Comparison of ENCODE assay signal across 9 cellular contexts in the genomic region with DNA sequence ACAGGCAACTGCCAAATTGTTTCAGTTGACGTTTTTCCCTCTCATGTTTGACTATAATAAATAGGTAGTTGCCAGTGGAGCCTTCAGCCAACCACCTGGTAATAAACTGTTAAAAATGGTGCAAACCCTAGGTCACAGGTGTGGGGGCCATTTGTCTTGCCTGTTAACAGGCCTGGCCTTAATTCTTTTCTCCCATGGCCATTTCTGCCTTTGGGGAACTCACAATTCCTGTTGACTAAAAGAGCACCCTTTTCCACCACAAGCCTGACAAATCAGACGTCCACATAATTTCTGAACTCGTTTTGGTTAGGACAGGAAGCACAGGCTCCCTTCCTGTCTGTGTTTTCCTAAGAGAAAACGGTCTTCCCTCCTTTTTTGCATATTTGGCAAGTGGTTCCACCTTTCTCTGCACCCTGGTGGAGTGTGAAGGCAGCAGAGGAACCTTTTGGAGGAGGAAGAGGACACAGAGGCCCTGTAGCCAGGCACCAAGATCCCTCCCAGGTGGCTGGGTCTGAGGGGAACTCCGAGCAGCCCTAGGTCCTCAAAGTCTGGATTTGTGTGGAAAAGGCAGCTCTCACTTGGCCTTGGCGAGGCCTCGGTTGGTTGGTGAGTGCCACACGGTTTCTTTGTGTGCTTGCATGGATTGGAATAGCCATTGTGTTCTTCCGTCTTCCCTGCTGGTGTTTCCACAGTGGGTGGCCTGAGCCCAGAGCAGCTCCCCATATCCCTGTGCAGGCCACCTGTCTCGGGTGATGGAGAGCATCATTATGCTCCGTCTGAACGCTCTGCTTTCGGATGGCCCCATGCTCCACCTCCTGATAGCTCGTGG. TPM values are rescaled to one million over a fixed set of nuclear protein-coding genes. Genes with fewer than 3 reads are reported as not detected.
DNase-seq lines count a peak whose midpoint lies in the region; ATAC-seq and TF ChIP-seq lines count a peak whose summit lies in the region.
"Had no signal": no experiment of that assay in that cellular context is flagged by ENCODE, and none has a peak within 500 bp of the region (broad histone marks: within the 10 kb centered on the region; RNA-seq: fewer than 3 reads in every experiment).

No MANE protein-coding gene starts in this region.

- H3F3A ChIP-seq in GM23248 (ENCODE audit: insufficient read depth) (no peaks in the 10 kb centered on the region), SK-N-SH (replicated peaks; ENCODE audit: insufficient read depth) (no peaks in the 10 kb centered on the region)

- POLR2A ChIA-PET in SK-N-SH (lab: Yijun Ruan, JAX), result no interaction called here

- H3K36me3 ChIP-seq in mucosa of rectum (ENCODE audit: control insufficient read depth in 2 of 2, insufficient read depth in 2 of 2, low read length in 2 of 2) (no peaks in the 10 kb centered on the region), GM23248 (ENCODE audit: low read depth) (no peaks in the 10 kb centered on the region), SK-N-SH (replicated peaks in 1 of 2; ENCODE audit: control insufficient read depth in 1 of 2, insufficient read depth in 2 of 2, low read length in 1 of 2) (no peaks in the 10 kb centered on the region), aorta (ENCODE audit: control insufficient read depth in 1 of 2, insufficient read depth in 2 of 2, low read length in 1 of 2) (no peaks in the 10 kb centered on the region)
- H3K36me3 ChIP-seq: prostate gland had no signal

- no peak overlapping the region for H2AFZ ChIP-seq in GM23248
- no peak overlapping the region for H2AFZ ChIP-seq in SK-N-SH (ENCODE audit: low read depth)

- no peak for TF ChIP-seq EP300 in SK-N-SH (IDR thresholded peaks at IDR 0.05; ENCODE audit: borderline replicate concordance in 1 of 2, low read depth in 1 of 2, low read length in 1 of 2)

- peaks cover 31% of the 10 kb centered on the region for H3K4me1 Mint-ChIP-seq in activated CD4-positive, alpha-beta T cell treated with anti-CD3 and anti-CD28 coated beads, Interleukin-2, amount 10 ng/mL, durations not matched to agents 24 days and 14 days

- no peak for TF ChIP-seq RAD21 in SK-N-SH (IDR thresholded peaks at IDR 0.05; ENCODE audit: low read length)

- DNase-seq in Daoy (ENCODE audit: low read depth) (peak; percentile 29), GM23248 (no peak), SK-N-SH (no peak), NCI-H1694 treated with DMSO at 0.1 percent for 48 hours (lab: John Stamatoyannopoulos, UW) (no peak), aorta (no peak)
- DNase-seq in activated CD4-positive, alpha-beta T cell treated with anti-CD3 and anti-CD28 coated beads, Interleukin-2, amount 10 ng/mL, durations not matched to agents 24 days and 14 days, result peak; percentile 80

- TF ChIP-seq CTCF in SK-N-SH (IDR thresholded peaks at IDR 0.05), result no peak

- H3K27me3 ChIP-seq in mucosa of rectum (ENCODE audit: control insufficient read depth in 2 of 2, insufficient read depth in 2 of 2, low read length in 2 of 2) (peaks cover 5 to 13% of the 10 kb centered on the region in 2 donors), GM23248 (replicated peaks; ENCODE audit: insufficient read depth) (peaks cover 79% of the 10 kb centered on the region), SK-N-SH (ENCODE audit: insufficient read depth) (peaks cover 13% of the 10 kb centered on the region), aorta (ENCODE audit: control insufficient read depth in 1 of 2, insufficient read depth in 2 of 2, low read length in 1 of 2) (no peaks in the 10 kb centered on the region)

- no peaks in the 10 kb centered on the region for H3K9me3 Mint-ChIP-seq in activated CD4-positive, alpha-beta T cell treated with anti-CD3 and anti-CD28 coated beads, Interleukin-2, amount 10 ng/mL, durations not matched to agents 24 days and 14 days

- H3K79me2 ChIP-seq in GM23248 (ENCODE audit: insufficient read depth), result no peaks in the 10 kb centered on the region
- H3K79me2 ChIP-seq in SK-N-SH (ENCODE audit: insufficient read depth), result no peaks in the 10 kb centered on the region

- CTCF ChIA-PET in SK-N-SH (lab: Yijun Ruan, JAX), result no interaction called here

- H3K4me1 ChIP-seq in mucosa of rectum (ENCODE audit: control insufficient read depth in 2 of 2, insufficient read depth in 2 of 2, low read length in 2 of 2) (peaks cover 0 to 2% of the 10 kb centered on the region in 2 donors), GM23248 (ENCODE audit: insufficient read depth) (no peaks in the 10 kb centered on the region), SK-N-SH (ENCODE audit: control insufficient read depth in 1 of 2, insufficient read depth in 2 of 2, low read depth in 1 of 2, low read length in 1 of 2) (peaks cover 0 to 3% of the 10 kb centered on the region in 2 experiments; a peak in 1 of 4 replicates), aorta (ENCODE audit: control insufficient read depth in 1 of 2, insufficient read depth in 2 of 2, low read length in 2 of 2) (no peaks in the 10 kb centered on the region)
- H3K4me1 ChIP-seq: prostate gland had no signal

- H3K27ac Mint-ChIP-seq in activated CD4-positive, alpha-beta T cell treated with anti-CD3 and anti-CD28 coated beads, Interleukin-2, amount 10 ng/mL, durations not matched to agents 24 days and 14 days, result peak overlapping the region; percentile 95

- no peaks in the 10 kb centered on the region for H3K9me2 ChIP-seq in GM23248 (ENCODE audit: insufficient read depth)
- no peaks in the 10 kb centered on the region for H3K9me2 ChIP-seq in SK-N-SH

- no peaks in the 10 kb centered on the region for H3K27me3 Mint-ChIP-seq in activated CD4-positive, alpha-beta T cell treated with anti-CD3 and anti-CD28 coated beads, Interleukin-2, amount 10 ng/mL, durations not matched to agents 24 days and 14 days

- H3K4me2 ChIP-seq in GM23248 (ENCODE audit: unreplicated experiment), result no peak overlapping the region
- H3K4me2 ChIP-seq in SK-N-SH, result no peak overlapping the region

- H3K4me3 ChIP-seq in mucosa of rectum (ENCODE audit: low read length in 2 of 2), result peak overlapping the region; percentile 45 to 79
- no peak overlapping the region for H3K4me3 ChIP-seq in GM23248
- no peak overlapping the region for H3K4me3 ChIP-seq in SK-N-SH (ENCODE audit: low read depth in 2 of 2, low read length in 1 of 2)
- no peak overlapping the region for H3K4me3 ChIP-seq in aorta (ENCODE audit: low read length in 2 of 2)
- H3K4me3 ChIP-seq: prostate gland had no signal

- 19 to 24% methylated on average over 14 of the region's 14 CpGs for WGBS in GM23248 (ENCODE audit: low coverage in 1 of 2, low lambda C conversion rate in 2 of 2, missing lambda C conversion rate in 2 of 2), 2 experiments
- 23% methylated on average over 14 of the region's 14 CpGs for WGBS in SK-N-SH (ENCODE audit: low lambda C conversion rate)
- 52 to 56% methylated on average over 14 of the region's 14 CpGs for WGBS in aorta, 2 donors

- peaks cover 81% of the 10 kb centered on the region for H3K36me3 Mint-ChIP-seq in activated CD4-positive, alpha-beta T cell treated with anti-CD3 and anti-CD28 coated beads, Interleukin-2, amount 10 ng/mL, durations not matched to agents 24 days and 14 days (ENCODE audit: low read depth)

- H3K9ac ChIP-seq in mucosa of rectum (ENCODE audit: low read depth in 1 of 2, low read length in 2 of 2), result peak overlapping the region; percentile 53 to 68
- no peak overlapping the region for H3K9ac ChIP-seq in GM23248
- no peak overlapping the region for H3K9ac ChIP-seq in SK-N-SH

- H3K4me3 Mint-ChIP-seq in activated CD4-positive, alpha-beta T cell treated with anti-CD3 and anti-CD28 coated beads, Interleukin-2, amount 10 ng/mL, durations not matched to agents 24 days and 14 days, result peak overlapping the region; percentile 95

- ATAC-seq in HG02642 (IDR thresholded peaks at IDR 0.05; ENCODE audit: poor library complexity, unreplicated experiment) (peak; percentile 23), aorta (ENCODE audit: low FRiP score) (no peak)

- in situ Hi-C loops in GM23248 (cut with MboI), result no loop called here

- H4K20me1 ChIP-seq in GM23248 (ENCODE audit: insufficient read depth) (no peaks in the 10 kb centered on the region), SK-N-SH (ENCODE audit: insufficient read depth) (no peaks in the 10 kb centered on the region)

- intact Hi-C loops in activated CD4-positive, alpha-beta T cell treated with anti-CD3 and anti-CD28 coated beads, Interleukin-2, amount 10 ng/mL, durations not matched to agents 24 days and 14 days (cut with micrococcal nuclease), result loop anchor here (1.0 kb wide), 5 partner anchors 9 to 102 kb away; no protein-coding TSS in a partner anchor
- intact Hi-C loops in aorta (cut with DNase I), result no loop called here

- H3K27ac ChIP-seq in mucosa of rectum (ENCODE audit: low read depth in 2 of 2, low read length in 2 of 2), result peak overlapping the region; percentile 56 to 58
- no peak overlapping the region for H3K27ac ChIP-seq in GM23248
- no peak overlapping the region for H3K27ac ChIP-seq in SK-N-SH (ENCODE audit: low read depth in 2 of 2, low read length in 1 of 2)
- H3K27ac ChIP-seq in aorta (ENCODE audit: low read depth in 1 of 2, low read length in 2 of 2), result no peak overlapping the region
- H3K27ac ChIP-seq: prostate gland had no signal

- H3K9me3 ChIP-seq in mucosa of rectum (ENCODE audit: control insufficient read depth in 2 of 2, low read length in 2 of 2) (no peaks in the 10 kb centered on the region), GM23248 (ENCODE audit: low read depth) (no peaks in the 10 kb centered on the region), SK-N-SH (peaks cover 4% of the 10 kb centered on the region; the same call in 1 of the 2 replicates), aorta (ENCODE audit: control insufficient read depth, low read length) (no peaks in the 10 kb centered on the region)
- H3K9me3 ChIP-seq: prostate gland had no signal

TF ChIP-seq in SK-N-SH, 30 proteins besides CTCF, POLR2A, EP300 and RAD21 (continues in another document):
- no peak for TF ChIP-seq MAX (IDR thresholded peaks at IDR 0.05; ENCODE audit: low read depth)
- TF ChIP-seq NFIC (IDR thresholded peaks at IDR 0.05; ENCODE audit: borderline replicate concordance), result no peak
- TF ChIP-seq NRF1 (IDR thresholded peaks at IDR 0.05; ENCODE audit: low read depth, low read length), result no peak
- TF ChIP-seq CHD2 (IDR thresholded peaks at IDR 0.05; ENCODE audit: low read length, partially characterized antibody), result no peak

RNA-seq across cellular contexts. Expression of gene IKZF1, which starts 4.0 kb away (rescaled TPM):
- total RNA-seq in Daoy (2014; rRNA removed; shearing (Covaris generic)), result 4.2 and 5.2 TPM in 2 replicates
- total RNA-seq in activated CD4-positive, alpha-beta T cell treated with anti-CD3 and anti-CD28 coated beads, Interleukin-2, amount 10 ng/mL, durations not matched to agents 24 days and 14 days, result 282 and 292 TPM in 2 replicates
- not detected in 2 replicates for total RNA-seq in GM23248 (2014; rRNA removed; shearing (Covaris generic))
- polyA plus RNA-seq in GM23248 (2016; fragmentation: Nextera tagmentation; extraction: Ambion mirVana), result 0.06 TPM in 1 of 2 replicates, not detected in the other
- polyA plus RNA-seq in SK-N-SH (2012; rRNA removed), result not detected in 2 replicates
- not detected in 2 replicates for polyA plus RNA-seq in SK-N-SH (2012; cell fraction: cytosol; rRNA removed)
- not detected in 2 replicates for polyA plus RNA-seq in SK-N-SH (2012; cell fraction: nucleus; rRNA removed)
- total RNA-seq in aorta, result 10 to 100 TPM; 13.5 to 24.4 TPM
- 1 to 10 TPM; 2.5 to 5.9 TPM for polyA plus RNA-seq in aorta

Comparison
In these comparisons a context has a peak if more than half of its experiments do, and no peak if none do; other contexts are left out.
1. DNase-seq: peak in Daoy (single experiment) and activated CD4-positive, alpha-beta T cell treated with anti-CD3 and anti-CD28 coated beads, Interleukin-2, amount 10 ng/mL, durations not matched to agents 24 days and 14 days (single experiment); none in GM23248 (single experiment), SK-N-SH (single experiment), NCI-H1694 treated with DMSO at 0.1 percent for 48 hours (single experiment) and aorta (0 of 2).
2. H3K27ac ChIP-seq: peak in mucosa of rectum (2 of 2); none in GM23248 (single experiment), SK-N-SH (0 of 2) and aorta (0 of 2).
3. H3K4me3 ChIP-seq: peak in mucosa of rectum (2 of 2); none in GM23248 (single experiment), SK-N-SH (0 of 2) and aorta (0 of 2).
4. H3K9ac ChIP-seq: peak in mucosa of rectum (2 of 2); none in GM23248 (single experiment) and SK-N-SH (single experiment).
5. RNA of gene IKZF1, which starts 4.0 kb away (total RNA-seq): 282 to 292 TPM in activated CD4-positive, alpha-beta T cell treated with anti-CD3 and anti-CD28 coated beads, Interleukin-2, amount 10 ng/mL, durations not matched to agents 24 days and 14 days; 13.5 to 24.4 TPM in aorta, 4.2 to 5.2 TPM in Daoy and not detected in GM23248; every median in the first group is over 10 times any median in the second.